In genomic region chr3:137259709-137260108, GRCh38 we compare ENCODE assay signal across 25 cellular contexts.
DNase-seq lines count a peak whose midpoint lies in the region; ATAC-seq and TF ChIP-seq lines count a peak whose summit lies in the region.
"Had no signal": no experiment of that assay in that cellular context is flagged by ENCODE, and none has a peak within 500 bp of the region (broad histone marks: within the 10 kb centered on the region; RNA-seq: fewer than 3 reads in every experiment).

No MANE protein-coding gene starts in this region.

- H3K9me3 ChIP-seq in WERI-Rb-1 (ENCODE audit: severe bottlenecking) (no peaks in the 10 kb centered on the region), PC-3 (ENCODE audit: low read length) (no peaks in the 10 kb centered on the region)

- H3K79me2 ChIP-seq in PC-3 (ENCODE audit: low read length): no peaks in the 10 kb centered on the region

- no TSS peak for BruUV-seq in PC-3 (replicated peaks; lab: Mats Ljungman, UMichigan)

- TF ChIP-seq CTCF in WERI-Rb-1 (IDR thresholded peaks at IDR 0.05; ENCODE audit: low read depth, low read length): 0 out of 2 replicates have a peak, but pooled peaks have one; percentile 19
- TF ChIP-seq CTCF in PC-3 (conservative IDR thresholded peaks at IDR 0.05; ENCODE audit: low read depth, low read length): no peak

- no peak for ATAC-seq in PC-3
- ATAC-seq: activated naive CD8-positive, alpha-beta T cell treated with anti-CD3 and anti-CD28 coated beads, Interleukin-2, amount 50 U/mL, for 24 hours; foreskin keratinocyte; HCT116 had no signal

- H3K4me2 ChIP-seq in PC-3 (ENCODE audit: low read length): no peak overlapping the region

- no peaks in the 10 kb centered on the region for H3K4me1 ChIP-seq in PC-3 (ENCODE audit: insufficient read depth, low read length)
- H3K4me1 ChIP-seq: foreskin keratinocyte had no signal

- no peak overlapping the region for H2AFZ ChIP-seq in PC-3 (ENCODE audit: low read length)

- no peaks in the 10 kb centered on the region for H3K27me3 ChIP-seq in H7 (ENCODE audit: control insufficient read depth, insufficient read depth, low read length)
- no peaks in the 10 kb centered on the region for H3K27me3 ChIP-seq in WERI-Rb-1 (ENCODE audit: insufficient read depth, low read depth, severe bottlenecking)
- peaks cover 4% of the 10 kb centered on the region; the same call in 1 of the 2 replicates for H3K27me3 ChIP-seq in PC-3 (ENCODE audit: low read length)
- H3K27me3 ChIP-seq: foreskin keratinocyte had no signal

- H3K9me2 ChIP-seq in PC-3 (replicated peaks; ENCODE audit: low read length): no peaks in the 10 kb centered on the region

- no peaks in the 10 kb centered on the region for H3F3A ChIP-seq in PC-3 (ENCODE audit: low read length, unreplicated experiment)

- H3K36me3 ChIP-seq in H7 (replicated peaks; ENCODE audit: control insufficient read depth, insufficient read depth, low read length) (no peaks in the 10 kb centered on the region), WERI-Rb-1 (no peaks in the 10 kb centered on the region), PC-3 (ENCODE audit: low read depth, low read length) (no peaks in the 10 kb centered on the region)

- peak; percentile 38 for DNase-seq in D341Med (ENCODE audit: low spot score)
- peak; percentile 38 for DNase-seq in H7
- peak; percentile 24 for DNase-seq in WERI-Rb-1
- DNase-seq in islet precursor cell: peak; percentile 75
- no peak for DNase-seq in mesenteric fat pad (ENCODE audit: low spot score)
- no peak for DNase-seq in activated CD4-positive, alpha-beta T cell treated with anti-CD3 and anti-CD28 coated beads for 1 hour
- DNase-seq in PC-3: no peak
- DNase-seq: activated B cell treated with CpG ODN at 0.5 μM for 24 hours; activated CD4-positive, alpha-beta memory T cell treated with anti-CD3 and anti-CD28 coated beads, Interleukin-2, amount 10 ng/mL, durations not matched to agents 7 days and 5 days; activated effector memory CD4-positive, alpha-beta T cell treated with anti-CD3 and anti-CD28 coated beads, Interleukin-2, amount 50 U/mL, for 16 hours; activated naive CD8-positive, alpha-beta T cell treated with anti-CD3 and anti-CD28 coated beads, Interleukin-2, amount 50 U/mL, for 24 hours; activated T-cell treated with anti-CD3 and anti-CD28 coated beads for 4 hours; C1 segment of cervical spinal cord; effector CD4-positive, alpha-beta T cell; foreskin keratinocyte; hippocampal formation; mesenchymal stem cell; naive B cell; NCI-H1436; NCI-H446 treated with DMSO at 0.1 percent for 48 hours; NK-92 treated with Interleukin-12 subunit alpha and Interleukin-12 subunit beta, amount 100 ng/mL, for 24 hours; RPMI8226; stimulated activated CD4-positive, alpha-beta T cell treated with anti-CD3 and anti-CD28 coated beads, Interleukin-12 subunit alpha, Interleukin-12 subunit beta, amount 100 ng/mL, for 4 hours; T-helper 9 cell had no signal

- CTCF ChIA-PET in PC-3 (lab: Charles Lee): no interaction called here

- no peak overlapping the region for H3K27ac ChIP-seq in WERI-Rb-1
- H3K27ac ChIP-seq in PC-3 (ENCODE audit: low read length): no peak overlapping the region
- H3K27ac ChIP-seq: foreskin keratinocyte had no signal

- no peak overlapping the region for H3K9ac ChIP-seq in PC-3 (ENCODE audit: low read length)

- POLR2A ChIA-PET in PC-3 (lab: Charles Lee; ENCODE audit: unreplicated experiment): no interaction called here

- no peaks in the 10 kb centered on the region for H4K20me1 ChIP-seq in PC-3 (ENCODE audit: low read length)

- H3K4me3 ChIP-seq in H7 (ENCODE audit: insufficient read depth, low read depth, low read length) (no peak overlapping the region), WERI-Rb-1 (ENCODE audit: low read depth, low read length) (no peak overlapping the region), PC-3 (ENCODE audit: low read length) (no peak overlapping the region)

- intact Hi-C loops in PC-3 (cut with micrococcal nuclease): no loop called here

Comparison
In these comparisons a context has a peak if more than half of its experiments do, and no peak if none do; other contexts are left out.
1. DNase-seq: peak in D341Med (single experiment), H7 (single experiment), WERI-Rb-1 (single experiment) and islet precursor cell (single experiment); none in mesenteric fat pad (single experiment), activated CD4-positive, alpha-beta T cell treated with anti-CD3 and anti-CD28 coated beads for 1 hour (single experiment) and PC-3 (single experiment).